In the genomic region with DNA sequence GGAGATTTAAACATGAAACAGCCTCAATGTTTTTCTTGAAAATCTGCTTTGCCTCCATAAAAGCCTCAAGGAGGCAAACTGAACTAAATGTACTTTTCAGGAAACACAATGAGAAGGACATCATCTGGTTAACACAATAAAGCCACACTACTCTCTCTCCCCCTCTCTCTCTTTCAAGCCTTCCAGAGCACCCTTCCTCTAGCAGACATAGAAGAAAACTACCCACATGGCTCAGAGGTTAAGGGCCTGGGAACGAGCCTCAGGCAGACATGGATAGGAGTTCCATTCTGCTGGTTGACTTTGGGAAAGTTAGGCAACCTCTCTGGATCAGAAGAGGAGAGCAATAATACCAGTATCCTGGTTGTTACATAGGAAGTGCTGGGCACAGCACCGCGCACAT, we compare ENCODE assay signal across 21 cellular contexts. TPM values are rescaled to one million over a fixed set of nuclear protein-coding genes. Genes with fewer than 3 reads are reported as not detected.
DNase-seq lines count a peak whose midpoint lies in the region; FAIRE-seq and TF ChIP-seq lines count a peak whose summit lies in the region.
"Had no signal": no experiment of that assay in that cellular context is flagged by ENCODE, and none has a peak within 500 bp of the region (broad histone marks: within the 10 kb centered on the region; RNA-seq: fewer than 3 reads in every experiment).

No MANE protein-coding gene starts in this region.

- 97% methylated on average over 3 of the region's 3 CpGs for WGBS in hepatocyte (ENCODE audit: low lambda C conversion rate, missing lambda C conversion rate)

- H3K79me2 ChIP-seq in Loucy (ENCODE audit: insufficient read depth, low read length), result peaks cover 100% of the 10 kb centered on the region
- no peaks in the 10 kb centered on the region for H3K79me2 ChIP-seq in hepatocyte

- H3K4me2 ChIP-seq in Loucy (ENCODE audit: low read depth, low read length, poor library complexity, severe bottlenecking) (peak overlapping the region; percentile 45), hepatocyte (no peak overlapping the region)

- peak; percentile 38 for DNase-seq in activated CD8-positive, alpha-beta memory T cell treated with anti-CD3 and anti-CD28 coated beads for 24 hours
- no peak for DNase-seq in activated CD8-positive, alpha-beta memory T cell treated with anti-CD3 and anti-CD28 coated beads, Interleukin-2, amount 50 U/mL, for 48 hours
- DNase-seq in immature natural killer cell, result peak; percentile 26 to 37 (median 33)
- peak; percentile 12 for DNase-seq in stimulated activated CD8-positive, alpha-beta memory T cell treated with anti-CD3 and anti-CD28 coated beads, Interleukin-4, amount 100 ng/mL, for 48 hours
- DNase-seq in GM19239 (ENCODE audit: insufficient read length, low spot score), result no peak
- DNase-seq in hepatocyte (ENCODE audit: low spot score), result no peak
- no peak for DNase-seq in NCI-H526 treated with DMSO at 0.1 percent for 48 hours (lab: John Stamatoyannopoulos, UW)
- DNase-seq: 8988T, EL, GF-D8, Karpas-422, NCI-H1694 treated with DMSO at 0.1 percent for 48 hours, NCI-H2081 treated with DMSO at 0.1 percent for 48 hours, NCI-H2171 treated with DMSO at 0.1 percent for 48 hours, NCI-H524 treated with DMSO at 0.1 percent for 48 hours, OCI-M1, SJCRH30 had no signal

- H3K4me1 ChIP-seq in Loucy (ENCODE audit: insufficient read depth, low read length, poor library complexity, severe bottlenecking), result peaks cover 94% of the 10 kb centered on the region
- no peaks in the 10 kb centered on the region for H3K4me1 ChIP-seq in hepatocyte (ENCODE audit: insufficient read depth)

- H3K36me3 Mint-ChIP-seq in immature natural killer cell, result peaks cover 3 to 6% (median 4%) of the 10 kb centered on the region in 3 donors

- peak overlapping the region; percentile 29 for H3K9ac ChIP-seq in Loucy (ENCODE audit: low read depth, low read length, poor library complexity, severe bottlenecking)

- no peak for FAIRE-seq in GM19239 (lab: Jason Lieb, UNC)
- FAIRE-seq: H1, HTR-8/SVneo, RCC 7860 had no signal

- no peak overlapping the region for H2AFZ ChIP-seq in Loucy (ENCODE audit: low read length)
- no peak overlapping the region for H2AFZ ChIP-seq in hepatocyte

- H3K9me3 ChIP-seq in Loucy (ENCODE audit: insufficient read depth, low read depth, low read length), result no peaks in the 10 kb centered on the region
- H3K9me3 ChIP-seq in hepatocyte (ENCODE audit: low read depth), result no peaks in the 10 kb centered on the region
- H3K9me3 ChIP-seq: SJCRH30 had no signal

- peaks cover 82 to 100% of the 10 kb centered on the region in 2 donors for H3K4me1 Mint-ChIP-seq in immature natural killer cell

- peak overlapping the region; percentile 29 to 80 (median 44) for H3K27ac Mint-ChIP-seq in immature natural killer cell

- H3F3A ChIP-seq in Loucy (ENCODE audit: low read depth), result peaks cover 21% of the 10 kb centered on the region

- H3K4me3 ChIP-seq in Loucy (ENCODE audit: low read length, poor library complexity, severe bottlenecking) (peak overlapping the region; percentile 17), hepatocyte (no peak overlapping the region)
- H3K4me3 ChIP-seq: SJCRH30 had no signal

- H3K36me3 ChIP-seq in Loucy (ENCODE audit: insufficient read depth, low read length) (peaks cover 49% of the 10 kb centered on the region; the same call in 1 of the 2 replicates), hepatocyte (replicated peaks; ENCODE audit: insufficient read depth, low read depth) (no peaks in the 10 kb centered on the region)

- TF ChIP-seq CTCF in Loucy (conservative IDR thresholded peaks at IDR 0.05; ENCODE audit: low read length), result no peak
- no peak for TF ChIP-seq CTCF in hepatocyte (IDR thresholded peaks at IDR 0.05; ENCODE audit: poor library complexity)

- peak overlapping the region; percentile 21 to 74 (median 47) for H3K4me3 Mint-ChIP-seq in immature natural killer cell

- H3K27me3 Mint-ChIP-seq in immature natural killer cell (ENCODE audit: low read depth in 3 of 3), result peaks cover 0 to 3% (median 3%) of the 10 kb centered on the region in 3 donors

- H3K9me3 Mint-ChIP-seq in immature natural killer cell, result no peaks in the 10 kb centered on the region

- H3K27ac ChIP-seq in hepatocyte, result no peak overlapping the region
- H3K27ac ChIP-seq: SJCRH30 had no signal

- H3K27me3 ChIP-seq in Loucy (ENCODE audit: insufficient read depth, low read length, poor library complexity, severe bottlenecking) (no peaks in the 10 kb centered on the region), hepatocyte (no peaks in the 10 kb centered on the region)
- H3K27me3 ChIP-seq: SJCRH30 had no signal

- H3K9me2 ChIP-seq in Loucy (replicated peaks; ENCODE audit: low read depth, low read length) (no peaks in the 10 kb centered on the region), hepatocyte (replicated peaks; ENCODE audit: insufficient read depth) (no peaks in the 10 kb centered on the region)

- H4K20me1 ChIP-seq in Loucy (ENCODE audit: insufficient read depth, low read length, poor library complexity, severe bottlenecking) (peaks cover 59% of the 10 kb centered on the region), hepatocyte (ENCODE audit: insufficient read depth, poor library complexity, severe bottlenecking) (no peaks in the 10 kb centered on the region)

RNA-seq across cellular contexts. Expression of gene RUNX1, which starts 42.9 kb away (rescaled TPM):
- polyA plus RNA-seq in immature natural killer cell (10 to 100 TPM in 2 of 3 donors, 1 to 10 TPM in 1; 6.2 to 25.2 (median 10.6) TPM), hepatocyte (8.5 and 14.4 TPM in 2 replicates)
- total RNA-seq in hepatocyte, result 10.9 and 16.7 TPM in 2 replicates

Comparison
In these comparisons a context has a peak if more than half of its experiments do, and no peak if none do; other contexts are left out.
1. DNase-seq: peak in activated CD8-positive, alpha-beta memory T cell treated with anti-CD3 and anti-CD28 coated beads for 24 hours (single experiment), immature natural killer cell (3 of 3) and stimulated activated CD8-positive, alpha-beta memory T cell treated with anti-CD3 and anti-CD28 coated beads, Interleukin-4, amount 100 ng/mL, for 48 hours (single experiment); none in activated CD8-positive, alpha-beta memory T cell treated with anti-CD3 and anti-CD28 coated beads, Interleukin-2, amount 50 U/mL, for 48 hours (single experiment), GM19239 (single experiment), hepatocyte (single experiment) and NCI-H526 treated with DMSO at 0.1 percent for 48 hours (single experiment).